10 cellular contexts compared by ENCODE assay signal in genomic region chrX:136292656-136293055, GRCh38. TPM values are rescaled to one million over a fixed set of nuclear protein-coding genes. Genes with fewer than 3 reads are reported as not detected.
"Had no signal": no experiment of that assay in that cellular context is flagged by ENCODE, and none has a peak within 500 bp of the region (broad histone marks: within the 10 kb centered on the region; RNA-seq: fewer than 3 reads in every experiment).

No MANE protein-coding gene starts in this region.

- H2AFZ ChIP-seq: GM23338 had no signal

- H3K4me3 ChIP-seq: GM23338, K562 had no signal

- H3K9me3 Mint-ChIP-seq: GM23338, HFFc6 had no signal

- H3K4me1 Mint-ChIP-seq: GM23338 had no signal

- H3K27ac Mint-ChIP-seq: GM23338, H9, HFFc6 had no signal

- FAIRE-seq: H1, H54, HTR-8/SVneo, K562 had no signal

- DNase-seq: H9, HFFc6, IMR-90, KG1 had no signal

- H3K4me3 Mint-ChIP-seq: GM23338, H9, HFFc6 had no signal

- H3K4me2 ChIP-seq: GM23338 had no signal

RNA-seq across cellular contexts. Expression of gene ADGRG4, which starts 8.1 kb away (rescaled TPM):
- total RNA-seq: GM23338, H1, H9, HT-29, IMR-90, K562 had no signal
- polyA plus RNA-seq: GM23338, H1, K562 had no signal
